ENCODE assay signal across 8 cellular contexts in genomic region chr16:89325861-89326471, GRCh38.
DNase-seq lines count a peak whose midpoint lies in the region; ATAC-seq, FAIRE-seq and TF ChIP-seq lines count a peak whose summit lies in the region.

No MANE protein-coding gene starts in this region.

- WGBS in GM23248 (ENCODE audit: low coverage in 1 of 2, low lambda C conversion rate in 2 of 2, missing lambda C conversion rate in 2 of 2), 2 experiments = 7 to 10% methylated on average over 16 to 18 of the region's 18 CpGs

- H3K9me2 ChIP-seq in GM23248 (ENCODE audit: insufficient read depth) = no peaks in the 10 kb centered on the region

- no peak overlapping the region for H2AFZ ChIP-seq in GM23248

- H3K9ac ChIP-seq in GM23248 = peak overlapping the region; percentile 69

- no peak for FAIRE-seq in urothelium cell line (lab: Jason Lieb, UNC)

- in situ Hi-C loops in GM23248 (cut with MboI) = no loop called here

- peak; percentile 62 for ATAC-seq in SK-N-SH treated with all-trans-retinoic acid at 6 μM for 48 hours
- no peak for ATAC-seq in GM21717 (IDR thresholded peaks at IDR 0.05; ENCODE audit: unreplicated experiment)

- TF ChIP-seq CTCF in endothelial cell (IDR thresholded peaks at IDR 0.05; ENCODE audit: unreplicated experiment) = no peak

- peak; percentile 85 for DNase-seq in AG20443 (ENCODE audit: low spot score)
- DNase-seq in GM23248 = peak; percentile 92
- no peak for DNase-seq in endothelial cell (ENCODE audit: low spot score)
- peak; percentile 24 for DNase-seq in middle frontal gyrus (ENCODE audit: extremely low spot score, low spot score)
- DNase-seq in urothelium cell line (ENCODE audit: low spot score) = peak; percentile 44
- DNase-seq in NCI-H1092 treated with DMSO at 0.1 percent for 48 hours (lab: John Stamatoyannopoulos, UW) = no peak

- H3K36me3 ChIP-seq in GM23248 (ENCODE audit: low read depth) = no peaks in the 10 kb centered on the region

- H3K4me1 Mint-ChIP-seq in endothelial cell (ENCODE audit: unreplicated experiment) = peaks cover 73% of the 10 kb centered on the region

- H3F3A ChIP-seq in GM23248 (ENCODE audit: insufficient read depth) = peaks cover 49% of the 10 kb centered on the region

- H3K27me3 Mint-ChIP-seq in endothelial cell (ENCODE audit: unreplicated experiment) = peaks cover 28% of the 10 kb centered on the region

- H3K4me1 ChIP-seq in GM23248 (ENCODE audit: insufficient read depth) = peaks cover 70% of the 10 kb centered on the region

- H3K9me3 Mint-ChIP-seq in endothelial cell (ENCODE audit: unreplicated experiment) = no peaks in the 10 kb centered on the region

- H3K9me3 ChIP-seq in GM23248 (ENCODE audit: low read depth) = no peaks in the 10 kb centered on the region

- H4K20me1 ChIP-seq in GM23248 (ENCODE audit: insufficient read depth) = peaks cover 8% of the 10 kb centered on the region; the same call in 1 of the 2 replicates

- H3K79me2 ChIP-seq in GM23248 (ENCODE audit: insufficient read depth) = peaks cover 100% of the 10 kb centered on the region

- peak overlapping the region; percentile 69 for H3K4me2 ChIP-seq in GM23248 (ENCODE audit: unreplicated experiment)

- H3K36me3 Mint-ChIP-seq in endothelial cell (ENCODE audit: low read depth, unreplicated experiment) = peaks cover 19% of the 10 kb centered on the region

- peak overlapping the region; percentile 35 for H3K4me3 ChIP-seq in GM23248

- peak overlapping the region; percentile 61 for H3K27ac Mint-ChIP-seq in endothelial cell (ENCODE audit: unreplicated experiment)

- H3K4me3 Mint-ChIP-seq in endothelial cell (ENCODE audit: unreplicated experiment) = no peak overlapping the region

- H3K27me3 ChIP-seq in GM23248 (replicated peaks; ENCODE audit: insufficient read depth) = no peaks in the 10 kb centered on the region

- H3K27ac ChIP-seq in GM23248 = peak overlapping the region; percentile 87

TF ChIP-seq in SK-N-SH treated with all-trans-retinoic acid at 6 μM for 48 hours, 23 proteins besides CTCF, POLR2A, EP300 and RAD21:
- TF ChIP-seq TCF4 (CRISPR knock-in tag; IDR thresholded peaks at IDR 0.05; ENCODE audit: borderline replicate concordance) = no peak
- TF ChIP-seq CSDC2 (CRISPR knock-in tag; IDR thresholded peaks at IDR 0.05) = no peak
- TF ChIP-seq SNAI2 (CRISPR knock-in tag; IDR thresholded peaks at IDR 0.05) = no peak
- TF ChIP-seq ZNF8 (CRISPR knock-in tag; IDR thresholded peaks at IDR 0.05) = no peak
TF ChIP-seq in SK-N-SH treated with all-trans-retinoic acid at 6 μM for 48 hours: peak in this region for 0.

Comparison
In these comparisons a context has a peak if more than half of its experiments do, and no peak if none do; other contexts are left out.
1. DNase-seq: peak in AG20443 (single experiment), GM23248 (single experiment), middle frontal gyrus (single experiment) and urothelium cell line (single experiment); none in endothelial cell (single experiment) and NCI-H1092 treated with DMSO at 0.1 percent for 48 hours (single experiment).